ENCODE assay signal across 17 cellular contexts in genomic region chr1:160999376-160999775, GRCh38. TPM values are rescaled to one million over a fixed set of nuclear protein-coding genes. Genes with fewer than 3 reads are reported as not detected.
"Had no signal": no experiment of that assay in that cellular context is flagged by ENCODE, and none has a peak within 500 bp of the region (broad histone marks: within the 10 kb centered on the region; RNA-seq: fewer than 3 reads in every experiment).

No MANE protein-coding gene starts in this region.

- H3K27me3 Mint-ChIP-seq: activated naive CD4-positive, alpha-beta T cell treated with anti-CD3 and anti-CD28 coated beads, Interleukin-2, amount 50 U/mL, for 24 hours; T-helper 17 cell had no signal

- H3K9me3 Mint-ChIP-seq: activated naive CD4-positive, alpha-beta T cell treated with anti-CD3 and anti-CD28 coated beads, Interleukin-2, amount 50 U/mL, for 24 hours; dendritic cell treated with granulocyte-macrophage colony-stimulating factor and Interleukin-4, amounts not matched to agents 40 ng/mL and 50 ng/mL, for 4 days; immature natural killer cell had no signal

- DNase-seq: activated CD4-positive, CD25-positive, alpha-beta regulatory T cell; activated effector memory CD4-positive, alpha-beta T cell treated with Interleukin-2 at 50 U/mL for 16 hours; cerebellar nuclear complex; glutamatergic neuron; immature natural killer cell; left cardiac atrium; lower lobe of right lung; midbrain; posterior cingulate gyrus; substantia nigra; T-helper 17 cell; transverse colon had no signal

- H3K27ac Mint-ChIP-seq: activated naive CD4-positive, alpha-beta T cell treated with anti-CD3 and anti-CD28 coated beads, Interleukin-2, amount 50 U/mL, for 24 hours; T-helper 17 cell had no signal

- H3K27ac ChIP-seq: esophagus muscularis mucosa, lower lobe of right lung, skin epidermis, transverse colon had no signal

- ATAC-seq: left cardiac atrium, lower lobe of right lung, T-helper 17 cell had no signal

- H3K4me3 ChIP-seq: esophagus muscularis mucosa, lower lobe of right lung, skin epidermis, transverse colon had no signal

- H3K4me3 Mint-ChIP-seq: activated naive CD4-positive, alpha-beta T cell treated with anti-CD3 and anti-CD28 coated beads, Interleukin-2, amount 50 U/mL, for 24 hours; dendritic cell treated with granulocyte-macrophage colony-stimulating factor and Interleukin-4, amounts not matched to agents 40 ng/mL and 50 ng/mL, for 4 days; immature natural killer cell; T-helper 17 cell had no signal

- H3K27me3 ChIP-seq: esophagus muscularis mucosa, transverse colon had no signal

- H3K9me3 ChIP-seq: esophagus muscularis mucosa, lower lobe of right lung, transverse colon had no signal

- H3K36me3 Mint-ChIP-seq: activated naive CD4-positive, alpha-beta T cell treated with anti-CD3 and anti-CD28 coated beads, Interleukin-2, amount 50 U/mL, for 24 hours had no signal

RNA-seq across cellular contexts. Expression of gene ITLN2, which starts 44.8 kb away (rescaled TPM):
- total RNA-seq: esophagus muscularis mucosa, fibroblast of villous mesenchyme, T-helper 17 cell, transverse colon had no signal
